9 cellular contexts compared by ENCODE assay signal in the genomic region with DNA sequence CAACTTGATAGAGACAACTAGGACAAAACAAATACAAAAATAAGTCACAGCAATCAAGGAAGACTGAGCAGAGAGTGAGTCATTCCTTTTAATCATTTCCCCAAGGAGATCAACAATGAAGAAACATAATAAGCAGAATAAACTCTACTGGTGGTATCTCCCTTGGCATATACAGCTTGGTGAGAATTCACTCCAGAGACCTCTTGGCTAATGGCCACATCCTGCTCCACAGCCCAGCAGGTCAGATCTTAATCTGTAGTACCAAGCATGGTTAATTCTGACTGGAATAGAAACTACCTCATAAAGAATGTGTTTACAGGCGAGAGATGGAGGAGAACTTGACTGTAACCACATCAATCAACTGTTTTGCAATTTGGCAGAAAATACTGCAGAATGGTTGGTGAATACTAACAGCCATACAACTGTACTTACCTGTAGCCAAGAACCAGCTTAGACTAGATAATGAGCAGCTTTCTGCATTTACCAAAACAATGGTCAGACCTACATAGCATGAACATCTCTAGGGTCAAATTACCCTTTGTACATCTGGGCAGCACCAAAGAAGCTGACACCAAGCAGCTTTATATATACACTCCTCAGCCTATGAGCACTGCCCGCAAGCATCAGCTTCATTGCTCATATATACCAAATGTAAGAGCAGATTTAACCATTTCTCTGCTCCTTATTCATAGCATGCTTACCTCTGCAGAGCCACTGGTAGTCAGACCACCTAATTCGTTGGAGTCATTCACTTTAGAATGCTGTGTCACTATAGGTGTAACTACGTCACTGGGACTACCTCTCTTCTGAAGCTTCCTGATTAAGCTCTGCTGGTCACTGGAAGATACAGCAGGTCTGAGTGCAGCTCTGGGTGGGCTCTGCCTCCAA. TPM values are rescaled to one million over a fixed set of nuclear protein-coding genes. Genes with fewer than 3 reads are reported as not detected.
DNase-seq lines count a peak whose midpoint lies in the region; ATAC-seq and TF ChIP-seq lines count a peak whose summit lies in the region.
"Had no signal": no experiment of that assay in that cellular context is flagged by ENCODE, and none has a peak within 500 bp of the region (broad histone marks: within the 10 kb centered on the region; RNA-seq: fewer than 3 reads in every experiment).

No MANE protein-coding gene starts in this region.

- H3K9me3 ChIP-seq in mammary epithelial cell (replicated peaks; ENCODE audit: insufficient read depth, low read length), result no peaks in the 10 kb centered on the region

- peaks cover 50% of the 10 kb centered on the region for H3K36me3 Mint-ChIP-seq in T-helper 1 cell treated with Interleukin-12 subunit alpha and Interleukin-12 subunit beta and Interleukin-4 antibody, amounts not matched to agents 30 μg/mL and 1 μg/mL, for 36 hours (ENCODE audit: low read depth)

- H3K4me3 Mint-ChIP-seq in T-helper 1 cell treated with Interleukin-12 subunit alpha and Interleukin-12 subunit beta and Interleukin-4 antibody, amounts not matched to agents 30 μg/mL and 1 μg/mL, for 36 hours, result peak overlapping the region; percentile 76
- H3K4me3 Mint-ChIP-seq: dendritic cell treated with granulocyte-macrophage colony-stimulating factor and Interleukin-4, amounts not matched to agents 40 ng/mL and 50 ng/mL, for 4 days had no signal

- no peaks in the 10 kb centered on the region for H3K27me3 Mint-ChIP-seq in T-helper 1 cell treated with Interleukin-12 subunit alpha and Interleukin-12 subunit beta and Interleukin-4 antibody, amounts not matched to agents 30 μg/mL and 1 μg/mL, for 36 hours (ENCODE audit: low read depth)
- H3K27me3 Mint-ChIP-seq: dendritic cell treated with granulocyte-macrophage colony-stimulating factor and Interleukin-4, amounts not matched to agents 40 ng/mL and 50 ng/mL, for 4 days had no signal

- CTCF ChIA-PET in mammary epithelial cell (lab: Charles Lee; ENCODE audit: low non-redundant PET), result no interaction called here

- no peak overlapping the region for H3K4me2 ChIP-seq in mammary epithelial cell (ENCODE audit: insufficient read depth, low read depth, low read length)

- H3K9me3 Mint-ChIP-seq in T-helper 1 cell treated with Interleukin-12 subunit alpha and Interleukin-12 subunit beta and Interleukin-4 antibody, amounts not matched to agents 30 μg/mL and 1 μg/mL, for 36 hours, result no peaks in the 10 kb centered on the region

- no peaks in the 10 kb centered on the region for H3K36me3 ChIP-seq in mammary epithelial cell (ENCODE audit: insufficient read depth, low read length)

- WGBS in mammary epithelial cell (ENCODE audit: low coverage, missing lambda C conversion rate), result 53% methylated on average over 4 of the region's 4 CpGs

- peak overlapping the region; percentile 97 for H3K27ac Mint-ChIP-seq in T-helper 1 cell treated with Interleukin-12 subunit alpha and Interleukin-12 subunit beta and Interleukin-4 antibody, amounts not matched to agents 30 μg/mL and 1 μg/mL, for 36 hours
- H3K27ac Mint-ChIP-seq: dendritic cell treated with granulocyte-macrophage colony-stimulating factor and Interleukin-4, amounts not matched to agents 40 ng/mL and 50 ng/mL, for 4 days had no signal

- no peak for TF ChIP-seq CTCF in mammary epithelial cell (conservative IDR thresholded peaks at IDR 0.05 in 1 of 2, IDR thresholded peaks at IDR 0.05 in 1 of 2; ENCODE audit: extremely low read depth in 1 of 2, insufficient read depth in 1 of 2, low read depth in 1 of 2, low read length in 2 of 2)

- in situ Hi-C loops in mammary epithelial cell (cut with MboI; ENCODE audit: low sequenced_read_pairs in 2 of 2), result no loop called here

- no peak overlapping the region for H2AFZ ChIP-seq in mammary epithelial cell (ENCODE audit: low read depth, low read length)

- no peak overlapping the region for H3K27ac ChIP-seq in mammary epithelial cell (ENCODE audit: insufficient read depth, low read depth, low read length)

- ATAC-seq in HG03108 (IDR thresholded peaks at IDR 0.05; ENCODE audit: unreplicated experiment), result peak; percentile 41

- DNase-seq in NCI-H1417 (lab: John Stamatoyannopoulos, UW), result peak in 2 of 3 experiments; percentile 4 to 9
- no peak for DNase-seq in NCI-H1417 treated with DMSO at 0.1 percent for 48 hours (lab: John Stamatoyannopoulos, UW)
- DNase-seq in mammary epithelial cell, result peak; percentile 90
- DNase-seq in non-pigmented ciliary epithelial cell (ENCODE audit: low read depth), result peak; percentile 60
- no peak for DNase-seq in middle frontal gyrus (ENCODE audit: extremely low spot score, low spot score)
- DNase-seq in SK-N-DZ (ENCODE audit: low spot score), result no peak

- H3K4me1 Mint-ChIP-seq in T-helper 1 cell treated with Interleukin-12 subunit alpha and Interleukin-12 subunit beta and Interleukin-4 antibody, amounts not matched to agents 30 μg/mL and 1 μg/mL, for 36 hours (ENCODE audit: low read depth), result peaks cover 67% of the 10 kb centered on the region

- H3K27me3 ChIP-seq in mammary epithelial cell (ENCODE audit: insufficient read depth, low read length), result no peaks in the 10 kb centered on the region

- no peaks in the 10 kb centered on the region for H4K20me1 ChIP-seq in mammary epithelial cell (ENCODE audit: insufficient read depth, low read length)

- H3K4me3 ChIP-seq in mammary epithelial cell (replicated peaks in 1 of 3; ENCODE audit: insufficient read depth in 1 of 3, low read depth in 2 of 3, low read length in 3 of 3), result no peak overlapping the region

- H3K79me2 ChIP-seq in mammary epithelial cell (ENCODE audit: insufficient read depth, low read length), result peaks cover 14% of the 10 kb centered on the region

- BruUV-seq in mammary epithelial cell (replicated peaks; lab: Mats Ljungman, UMichigan), result no TSS peak

- intact Hi-C loops in mammary epithelial cell (cut with micrococcal nuclease), result no loop called here

- dilution Hi-C loops in mammary epithelial cell (cut with HindIII; ENCODE audit: low sequenced_read_pairs), result no loop called here

- no peak overlapping the region for H3K9ac ChIP-seq in mammary epithelial cell (ENCODE audit: insufficient read depth, low read length)

- peaks cover 16% of the 10 kb centered on the region for H3K4me1 ChIP-seq in mammary epithelial cell (ENCODE audit: insufficient read depth, low read length)

RNA-seq across cellular contexts. Expression of a gene that starts 51.0 kb away (rescaled TPM):
- total RNA-seq in mammary epithelial cell, result 10 to 100 TPM; 38.1 to 68.2 TPM
- polyA plus RNA-seq in mammary epithelial cell, result 32.4 TPM
- 55.5 TPM for polyA minus RNA-seq in mammary epithelial cell
- 25.4 and 28.4 TPM in 2 replicates for polyA plus RNA-seq in SK-N-DZ (2014; cell fraction: cytosol; rRNA removed)
- 28.3 and 52.9 TPM in 2 replicates for polyA plus RNA-seq in SK-N-DZ (2014; cell fraction: nucleus; rRNA removed)

RNA-seq across cellular contexts. Expression of a gene that starts 51.4 kb away (rescaled TPM):
- 10 to 100 TPM; 21.8 to 35.1 TPM for total RNA-seq in mammary epithelial cell
- 19.3 TPM for polyA plus RNA-seq in mammary epithelial cell
- 17.6 TPM for polyA minus RNA-seq in mammary epithelial cell
- 31.9 and 34.8 TPM in 2 replicates for polyA plus RNA-seq in SK-N-DZ (2014; cell fraction: cytosol; rRNA removed)
- 30.2 and 39.1 TPM in 2 replicates for polyA plus RNA-seq in SK-N-DZ (2014; cell fraction: nucleus; rRNA removed)

Comparison
In these comparisons a context has a peak if more than half of its experiments do, and no peak if none do; other contexts are left out.
1. DNase-seq: peak in NCI-H1417 (2 of 3), mammary epithelial cell (single experiment) and non-pigmented ciliary epithelial cell (single experiment); none in NCI-H1417 treated with DMSO at 0.1 percent for 48 hours (single experiment), middle frontal gyrus (single experiment) and SK-N-DZ (single experiment).